In genomic region chr9:4854191-4854590, GRCh38 we compare ENCODE assay signal across 20 cellular contexts.
DNase-seq lines count a peak whose midpoint lies in the region; ATAC-seq and TF ChIP-seq lines count a peak whose summit lies in the region.
"Had no signal": no experiment of that assay in that cellular context is flagged by ENCODE, and none has a peak within 500 bp of the region (broad histone marks: within the 10 kb centered on the region; RNA-seq: fewer than 3 reads in every experiment).

No MANE protein-coding gene starts in this region.

- H3K36me3 ChIP-seq in CD8-positive, alpha-beta memory T cell (ENCODE audit: insufficient read depth, low read length), result no peaks in the 10 kb centered on the region
- peaks cover 9 to 36% of the 10 kb centered on the region in 2 donors for H3K36me3 ChIP-seq in psoas muscle (ENCODE audit: insufficient read depth in 1 of 2, low read depth in 1 of 2)
- H3K36me3 ChIP-seq: SJSA1 had no signal

- ATAC-seq in T-helper 17 cell (no peak), psoas muscle (no peak)
- no peak for ATAC-seq in activated naive CD4-positive, alpha-beta T cell treated with anti-CD3 and anti-CD28 coated beads, Interleukin-2, amount 50 U/mL, for 72 hours
- ATAC-seq: HCT116, Right ventricle myocardium inferior had no signal

- CTCF ChIA-PET in CD8-positive, alpha-beta memory T cell (lab: Charles Lee), result interaction anchor here (1.0 kb wide), 1 partner anchor 16 kb away, joined by 3 read pairs; no protein-coding TSS in a partner anchor

- intact Hi-C loops in dorsolateral prefrontal cortex (cut with DNase I) (loop anchor here in 1 of 2 donors (2.0 to 10.0 kb wide), 2 partner anchors 15 to 131 kb away; partner anchors contain the start of gene JAK2), psoas muscle (cut with DNase I) (loop anchor here in 1 of 2 donors (5.0 kb wide), 1 partner anchor 133 kb away; the partner anchor contains the start of gene JAK2)

- 98 to 100% (median 100%) methylated on average over 1 of the region's 1 CpG for WGBS in psoas muscle, 3 donors

- POLR2A ChIA-PET in CD8-positive, alpha-beta memory T cell (lab: Charles Lee), result no interaction called here

- H3K4me3 Mint-ChIP-seq in CD8-positive, alpha-beta memory T cell, result no peak overlapping the region
- H3K4me3 Mint-ChIP-seq in T-helper 17 cell, result no peak overlapping the region
- H3K4me3 Mint-ChIP-seq: CD4-positive, CD25-positive, alpha-beta regulatory T cell had no signal

- peak overlapping the region; percentile 35 for H3K27ac ChIP-seq in CD8-positive, alpha-beta memory T cell (ENCODE audit: low read depth, low read length)
- H3K27ac ChIP-seq in dorsolateral prefrontal cortex (peak overlapping the region in 40 of 59 donors; percentile 3 to 84 (median 64)), psoas muscle (peak overlapping the region; percentile 75)
- H3K27ac ChIP-seq: SJSA1 had no signal

- TF ChIP-seq CTCF in dorsolateral prefrontal cortex (IDR thresholded peaks at IDR 0.05 in 54 of 56, conservative IDR thresholded peaks at IDR 0.05 in 2 of 56; ENCODE audit: low read depth in 1 of 56, partially characterized antibody in 56 of 56) (no peak), psoas muscle (IDR thresholded peaks at IDR 0.05) (no peak), GM13977 (IDR thresholded peaks at IDR 0.05; ENCODE audit: extremely low read depth, insufficient read depth, missing control alignments) (no peak)

- no peaks in the 10 kb centered on the region for H3K27me3 ChIP-seq in CD8-positive, alpha-beta memory T cell (ENCODE audit: insufficient read depth, low read length, poor library complexity, severe bottlenecking)
- H3K27me3 ChIP-seq in dorsolateral prefrontal cortex (no peaks in the 10 kb centered on the region), psoas muscle (ENCODE audit: insufficient read depth in 3 of 3, low read length in 2 of 3) (no peaks in the 10 kb centered on the region)
- H3K27me3 ChIP-seq: SJSA1 had no signal

- in situ Hi-C loops in GM13977 (cut with MboI; ENCODE audit: low pct_unique_long_range_greater_than_20kb, low sequenced_read_pairs, unreplicated experiment), result no loop called here

- no peaks in the 10 kb centered on the region for H3K4me1 ChIP-seq in CD8-positive, alpha-beta memory T cell (ENCODE audit: insufficient read depth, low read length)
- peaks cover 44% of the 10 kb centered on the region for H3K4me1 ChIP-seq in psoas muscle
- H3K4me1 ChIP-seq: Caco-2, SJSA1 had no signal

- no peak for DNase-seq in CD8-positive, alpha-beta memory T cell
- no peak for DNase-seq in T-helper 17 cell
- no peak for DNase-seq in dorsolateral prefrontal cortex
- no peak for DNase-seq in psoas muscle
- no peak for DNase-seq in dedifferentiated amniotic fluid mesenchymal stem cell (ENCODE audit: extremely low spot score)
- DNase-seq in NCI-H524 treated with DMSO at 0.1 percent for 48 hours (lab: John Stamatoyannopoulos, UW), result no peak
- DNase-seq in GM13977 (ENCODE audit: low spot score), result no peak
- no peak for DNase-seq in activated naive CD4-positive, alpha-beta T cell treated with anti-CD3 and anti-CD28 coated beads, Interleukin-2, amount 50 U/mL, for 72 hours (ENCODE audit: low spot score in 2 of 2)
- DNase-seq: Caco-2; CD4-positive, CD25-positive, alpha-beta regulatory T cell; DMS 273 treated with DMSO at 0.1 percent for 48 hours; DMS79 treated with DMSO at 0.1 percent for 48 hours; IMR-90; MV-4-11; NCI-H1105 treated with DMSO at 0.1 percent for 48 hours; NCI-H2029 treated with DMSO at 0.1 percent for 48 hours; NCI-H526 had no signal

- no peak overlapping the region for H3K27ac Mint-ChIP-seq in CD8-positive, alpha-beta memory T cell
- H3K27ac Mint-ChIP-seq in T-helper 17 cell, result peak overlapping the region; percentile 60
- no peak overlapping the region for H3K27ac Mint-ChIP-seq in activated naive CD4-positive, alpha-beta T cell treated with anti-CD3 and anti-CD28 coated beads, Interleukin-2, amount 50 U/mL, for 72 hours
- H3K27ac Mint-ChIP-seq: CD4-positive, CD25-positive, alpha-beta regulatory T cell had no signal

- H3K4me3 ChIP-seq in CD8-positive, alpha-beta memory T cell (ENCODE audit: low read length), result no peak overlapping the region
- no peak overlapping the region for H3K4me3 ChIP-seq in dorsolateral prefrontal cortex
- no peak overlapping the region for H3K4me3 ChIP-seq in psoas muscle
- H3K4me3 ChIP-seq: SJSA1 had no signal

- H3K9me3 Mint-ChIP-seq in CD8-positive, alpha-beta memory T cell, result no peaks in the 10 kb centered on the region
- H3K9me3 Mint-ChIP-seq in activated naive CD4-positive, alpha-beta T cell treated with anti-CD3 and anti-CD28 coated beads, Interleukin-2, amount 50 U/mL, for 72 hours, result no peaks in the 10 kb centered on the region
- H3K9me3 Mint-ChIP-seq: CD4-positive, CD25-positive, alpha-beta regulatory T cell had no signal

- H3K4me1 Mint-ChIP-seq in CD8-positive, alpha-beta memory T cell, result peaks cover 4 to 15% (median 6%) of the 10 kb centered on the region in 3 donors
- peaks cover 5% of the 10 kb centered on the region for H3K4me1 Mint-ChIP-seq in T-helper 17 cell

- H3K27me3 Mint-ChIP-seq in CD8-positive, alpha-beta memory T cell, result no peaks in the 10 kb centered on the region
- H3K27me3 Mint-ChIP-seq in T-helper 17 cell, result no peaks in the 10 kb centered on the region
- H3K27me3 Mint-ChIP-seq: CD4-positive, CD25-positive, alpha-beta regulatory T cell had no signal

- H3K36me3 Mint-ChIP-seq in CD8-positive, alpha-beta memory T cell, result peaks cover 24 to 59% (median 28%) of the 10 kb centered on the region in 3 donors
- peaks cover 24% of the 10 kb centered on the region for H3K36me3 Mint-ChIP-seq in T-helper 17 cell (ENCODE audit: low read depth)
- H3K36me3 Mint-ChIP-seq in activated naive CD4-positive, alpha-beta T cell treated with anti-CD3 and anti-CD28 coated beads, Interleukin-2, amount 50 U/mL, for 72 hours, result peaks cover 25 to 27% of the 10 kb centered on the region in 2 donors

- H3K9me3 ChIP-seq in CD8-positive, alpha-beta memory T cell (ENCODE audit: low read length), result no peaks in the 10 kb centered on the region
- H3K9me3 ChIP-seq in T-helper 17 cell (ENCODE audit: control insufficient read depth, low read length, poor library complexity, severe bottlenecking) (no peaks in the 10 kb centered on the region), psoas muscle (no peaks in the 10 kb centered on the region)
- H3K9me3 ChIP-seq: Caco-2, SJSA1 had no signal
